In genomic region chr17:61238455-61238933, GRCh38 we compare ENCODE assay signal across 18 cellular contexts.
A peak's percentile ranks its signal among the peaks of the same experiment; 100 is the strongest.
DNase-seq lines count a peak whose midpoint lies in the region; ATAC-seq, FAIRE-seq and TF ChIP-seq lines count a peak whose summit lies in the region.
"Had no signal": no experiment of that assay in that cellular context is flagged by ENCODE, and none has a peak within 500 bp of the region (broad histone marks: within the 10 kb centered on the region; RNA-seq: fewer than 3 reads in every experiment).

No MANE protein-coding gene starts in this region.

- BruUV-seq in Caco-2 (replicated peaks; lab: Mats Ljungman, UMichigan), result no TSS peak

- no peak for DNase-seq in Caco-2
- no peak for DNase-seq in HTR-8/SVneo (ENCODE audit: insufficient read length, low spot score)
- no peak for DNase-seq in activated T-helper 2 cell treated with anti-CD3 and anti-CD28 coated beads, Interferon-gamma antibody, Interleukin-2, Interleukin-4, amounts not matched to agents 10 μg/mL and 5 μg/mL and 100 μg/mL, durations not matched to agents 14 hours and 24 hours and 36 hours (ENCODE audit: low spot score)
- DNase-seq in osteocyte (ENCODE audit: extremely low spot score, unreplicated experiment), result no peak
- DNase-seq in T-cell, result no peak
- no peak for DNase-seq in NCI-H2029 (lab: John Stamatoyannopoulos, UW)
- DNase-seq: activated naive CD4-positive, alpha-beta T cell treated with anti-CD3 and anti-CD28 coated beads, Interleukin-2, amount 10 ng/mL, durations not matched to agents 7 days and 5 days; anterior cingulate cortex; DND-41; effector memory CD4-positive, alpha-beta T cell; Karpas-422; NCI-H1048; NCI-H2081; SHP77 treated with DMSO at 0.1 percent for 48 hours; small intestine; stimulated activated naive CD4-positive, alpha-beta T cell had no signal

- H3K9me3 ChIP-seq in Caco-2, result peaks cover 4% of the 10 kb centered on the region; the same call in 1 of the 2 replicates

- intact Hi-C loops in Caco-2 (cut with micrococcal nuclease; ENCODE audit: unreplicated experiment), result loop anchor here (5.0 to 10.0 kb wide), 3 partner anchors 84 to 234 kb away; no protein-coding TSS in a partner anchor
- intact Hi-C loops in activated T-helper 2 cell treated with anti-CD3 and anti-CD28 coated beads, Interferon-gamma antibody, Interleukin-2, Interleukin-4, amounts not matched to agents 10 μg/mL and 5 μg/mL and 100 μg/mL, durations not matched to agents 14 hours and 24 hours and 36 hours (cut with micrococcal nuclease), result no loop called here

- H3K4me3 ChIP-seq in Caco-2 (ENCODE audit: low read depth, low read length), result no peak overlapping the region

- no peaks in the 10 kb centered on the region for H3K27me3 ChIP-seq in Caco-2 (replicated peaks; ENCODE audit: control insufficient read depth, insufficient read depth, low read length)

- H3K9me3 Mint-ChIP-seq in Caco-2 (ENCODE audit: unreplicated experiment) (no peaks in the 10 kb centered on the region), osteocyte (ENCODE audit: unreplicated experiment) (no peaks in the 10 kb centered on the region), T-cell (no peaks in the 10 kb centered on the region)
- H3K9me3 Mint-ChIP-seq in activated T-helper 2 cell treated with anti-CD3 and anti-CD28 coated beads, Interferon-gamma antibody, Interleukin-2, Interleukin-4, amounts not matched to agents 10 μg/mL and 5 μg/mL and 100 μg/mL, durations not matched to agents 14 hours and 24 hours and 36 hours, result no peaks in the 10 kb centered on the region

- peaks cover 41% of the 10 kb centered on the region for H3K4me1 Mint-ChIP-seq in Caco-2 (ENCODE audit: low read depth, unreplicated experiment)
- H3K4me1 Mint-ChIP-seq in activated T-helper 2 cell treated with anti-CD3 and anti-CD28 coated beads, Interferon-gamma antibody, Interleukin-2, Interleukin-4, amounts not matched to agents 10 μg/mL and 5 μg/mL and 100 μg/mL, durations not matched to agents 14 hours and 24 hours and 36 hours (ENCODE audit: low read depth), result peaks cover 20% of the 10 kb centered on the region
- H3K4me1 Mint-ChIP-seq in osteocyte (ENCODE audit: unreplicated experiment), result peaks cover 44% of the 10 kb centered on the region
- H3K4me1 Mint-ChIP-seq in T-cell, result peaks cover 6 to 15% (median 7%) of the 10 kb centered on the region in 3 donors

- peaks cover 38% of the 10 kb centered on the region for H3K4me1 ChIP-seq in Caco-2

- POLR2A ChIA-PET in Caco-2 (lab: Charles Lee), result no interaction called here
- POLR2A ChIA-PET in T-cell (lab: Charles Lee), result no interaction called here

- CTCF ChIA-PET in Caco-2 (lab: Charles Lee) (interaction anchor here (0.6 kb wide), 1 partner anchor 494 kb away, joined by 4 read pairs; no protein-coding TSS in a partner anchor), T-cell (lab: Charles Lee) (no interaction called here)

- FAIRE-seq in HTR-8/SVneo (lab: Jason Lieb, UNC), result peak; percentile 23
- FAIRE-seq: small intestine had no signal

- ATAC-seq in T-cell (replicated peaks in 1 of 4), result no peak
- ATAC-seq in GM18519 (IDR thresholded peaks at IDR 0.05; ENCODE audit: low FRiP score, unreplicated experiment), result no peak
- ATAC-seq in HG03175 (IDR thresholded peaks at IDR 0.05; ENCODE audit: unreplicated experiment), result no peak

- no peaks in the 10 kb centered on the region for H3K27me3 Mint-ChIP-seq in Caco-2 (ENCODE audit: insufficient read depth, unreplicated experiment)
- no peaks in the 10 kb centered on the region for H3K27me3 Mint-ChIP-seq in activated T-helper 2 cell treated with anti-CD3 and anti-CD28 coated beads, Interferon-gamma antibody, Interleukin-2, Interleukin-4, amounts not matched to agents 10 μg/mL and 5 μg/mL and 100 μg/mL, durations not matched to agents 14 hours and 24 hours and 36 hours (ENCODE audit: low read depth)
- no peaks in the 10 kb centered on the region for H3K27me3 Mint-ChIP-seq in osteocyte (ENCODE audit: unreplicated experiment)
- H3K27me3 Mint-ChIP-seq in T-cell, result no peaks in the 10 kb centered on the region

- TF ChIP-seq CTCF in Caco-2 (IDR thresholded peaks at IDR 0.05; ENCODE audit: insufficient read depth in 1 of 2, low read depth in 1 of 2, low read length in 1 of 2, severe bottlenecking in 1 of 2, unreplicated experiment in 1 of 2), result no peak
- no peak for TF ChIP-seq CTCF in osteocyte (IDR thresholded peaks at IDR 0.05)

- no peaks in the 10 kb centered on the region for H3K36me3 Mint-ChIP-seq in Caco-2 (ENCODE audit: insufficient read depth, unreplicated experiment)
- H3K36me3 Mint-ChIP-seq in activated T-helper 2 cell treated with anti-CD3 and anti-CD28 coated beads, Interferon-gamma antibody, Interleukin-2, Interleukin-4, amounts not matched to agents 10 μg/mL and 5 μg/mL and 100 μg/mL, durations not matched to agents 14 hours and 24 hours and 36 hours (ENCODE audit: low read depth), result no peaks in the 10 kb centered on the region
- H3K36me3 Mint-ChIP-seq in osteocyte (ENCODE audit: unreplicated experiment), result no peaks in the 10 kb centered on the region
- H3K36me3 Mint-ChIP-seq in T-cell, result peaks cover 7% of the 10 kb centered on the region

- H3K36me3 ChIP-seq in Caco-2 (ENCODE audit: control insufficient read depth, insufficient read depth, low read length), result no peaks in the 10 kb centered on the region

- H3K4me3 Mint-ChIP-seq in Caco-2 (ENCODE audit: unreplicated experiment), result no peak overlapping the region
- no peak overlapping the region for H3K4me3 Mint-ChIP-seq in activated T-helper 2 cell treated with anti-CD3 and anti-CD28 coated beads, Interferon-gamma antibody, Interleukin-2, Interleukin-4, amounts not matched to agents 10 μg/mL and 5 μg/mL and 100 μg/mL, durations not matched to agents 14 hours and 24 hours and 36 hours (ENCODE audit: low read depth)
- H3K4me3 Mint-ChIP-seq in osteocyte (ENCODE audit: unreplicated experiment), result no peak overlapping the region
- H3K4me3 Mint-ChIP-seq in T-cell, result no peak overlapping the region
- H3K4me3 Mint-ChIP-seq: activated naive CD4-positive, alpha-beta T cell treated with anti-CD3 and anti-CD28 coated beads, Interleukin-2, amount 10 ng/mL, durations not matched to agents 7 days and 5 days had no signal

- peak overlapping the region; percentile 49 for H3K27ac Mint-ChIP-seq in Caco-2 (ENCODE audit: unreplicated experiment)
- peak overlapping the region; percentile 65 for H3K27ac Mint-ChIP-seq in activated T-helper 2 cell treated with anti-CD3 and anti-CD28 coated beads, Interferon-gamma antibody, Interleukin-2, Interleukin-4, amounts not matched to agents 10 μg/mL and 5 μg/mL and 100 μg/mL, durations not matched to agents 14 hours and 24 hours and 36 hours
- H3K27ac Mint-ChIP-seq in osteocyte (ENCODE audit: unreplicated experiment), result peak overlapping the region; percentile 58
- H3K27ac Mint-ChIP-seq in T-cell, result no peak overlapping the region
- H3K27ac Mint-ChIP-seq: activated naive CD4-positive, alpha-beta T cell treated with anti-CD3 and anti-CD28 coated beads, Interleukin-2, amount 10 ng/mL, durations not matched to agents 7 days and 5 days had no signal

Comparison
In these comparisons a context has a peak if more than half of its experiments do, and no peak if none do; other contexts are left out.
1. H3K27ac Mint-ChIP-seq: peak in Caco-2 (single experiment), activated T-helper 2 cell treated with anti-CD3 and anti-CD28 coated beads, Interferon-gamma antibody, Interleukin-2, Interleukin-4, amounts not matched to agents 10 μg/mL and 5 μg/mL and 100 μg/mL, durations not matched to agents 14 hours and 24 hours and 36 hours (single experiment) and osteocyte (single experiment); none in T-cell (0 of 2).